In the genomic region with DNA sequence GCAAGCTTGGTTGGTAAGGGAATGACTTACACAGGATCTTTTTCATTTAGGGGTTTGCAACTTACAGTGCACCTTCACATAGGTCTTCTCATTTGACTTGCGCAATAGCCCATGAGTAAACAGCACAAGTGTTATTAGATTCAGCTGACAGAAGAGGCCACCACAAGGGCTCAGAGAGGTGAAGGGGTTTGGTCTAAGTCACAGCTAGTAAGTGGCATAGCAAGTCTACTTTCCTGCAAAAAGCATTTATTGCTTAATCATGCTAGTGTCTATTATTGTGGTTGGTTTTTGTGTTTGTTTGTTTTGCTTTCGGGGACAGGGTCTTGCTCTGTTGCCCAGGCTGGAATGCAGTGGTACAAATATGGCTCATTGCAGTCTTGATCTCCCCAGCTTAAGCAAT, we compare ENCODE assay signal across 15 cellular contexts.
DNase-seq lines count a peak whose midpoint lies in the region; ATAC-seq, FAIRE-seq and TF ChIP-seq lines count a peak whose summit lies in the region.
"Had no signal": no experiment of that assay in that cellular context is flagged by ENCODE, and none has a peak within 500 bp of the region (broad histone marks: within the 10 kb centered on the region; RNA-seq: fewer than 3 reads in every experiment).

No MANE protein-coding gene starts in this region.

- DNase-seq in G401 (ENCODE audit: low spot score), result peak; percentile 71
- peak; percentile 11 for DNase-seq in NCI-H2029 treated with DMSO at 0.1 percent for 48 hours (lab: John Stamatoyannopoulos, UW)
- peak; percentile 91 for DNase-seq in cerebellar cortex (ENCODE audit: low spot score)
- DNase-seq in pancreas, result no peak
- DNase-seq in NCI-H2196 (lab: John Stamatoyannopoulos, UW; ENCODE audit: unreplicated experiment), result no peak
- DNase-seq in BE2C, result no peak
- no peak for DNase-seq in iPS-NIHi11 (ENCODE audit: low spot score)
- DNase-seq: activated T-cell treated with anti-CD3 and anti-CD28 coated beads, Interleukin-2, amount 50 U/mL, for 1 hour; amygdala; CD8-positive, alpha-beta memory T cell; effector memory CD4-positive, alpha-beta T cell; heart left ventricle; mesendoderm; NCI-H2171 treated with DMSO at 0.1 percent for 48 hours had no signal

- whole genome bisulfite sequencing in pancreas, 2 donors, result 47 to 82% methylated on average over 2 of the region's 2 CpGs

- H3K27me3 ChIP-seq in pancreas (no peaks in the 10 kb centered on the region), BE2C (no peaks in the 10 kb centered on the region)
- H3K27me3 ChIP-seq: heart left ventricle had no signal

- H3K4me3 ChIP-seq in pancreas (no peak overlapping the region), BE2C (ENCODE audit: low read depth, low read length) (no peak overlapping the region)
- H3K4me3 ChIP-seq: heart left ventricle had no signal

- H3K9me3 ChIP-seq in pancreas (no peaks in the 10 kb centered on the region), BE2C (no peaks in the 10 kb centered on the region)

- intact Hi-C loops in pancreas (cut with DNase I), result no loop called here

- no peaks in the 10 kb centered on the region for H3K36me3 ChIP-seq in pancreas
- H3K36me3 ChIP-seq in BE2C, result no peaks in the 10 kb centered on the region
- H3K36me3 ChIP-seq: heart left ventricle had no signal

- in situ Hi-C loops in G401 (cut with HindIII; ENCODE audit: low sequenced_read_pairs), result no loop called here

- ATAC-seq in pancreas (peak; percentile 54 to 74 (median 60)), GM18517 (IDR thresholded peaks at IDR 0.05; ENCODE audit: unreplicated experiment) (no peak)
- ATAC-seq: heart left ventricle had no signal

- no peak for TF ChIP-seq CTCF in pancreas (IDR thresholded peaks at IDR 0.05)
- TF ChIP-seq CTCF in BE2C (IDR thresholded peaks at IDR 0.05; ENCODE audit: low read depth, low read length), result no peak

- H3K4me1 ChIP-seq in pancreas (peaks cover 3 to 16% (median 8%) of the 10 kb centered on the region in 3 donors), BE2C (no peaks in the 10 kb centered on the region)

- H3K27ac ChIP-seq in pancreas, result peak overlapping the region in 1 of 4 donors; percentile 75
- H3K27ac ChIP-seq: heart left ventricle had no signal

- no peak for FAIRE-seq in pancreas (lab: Jason Lieb, UNC)

Comparison
In these comparisons a context has a peak if more than half of its experiments do, and no peak if none do; other contexts are left out.
1. DNase-seq: peak in G401 (single experiment), NCI-H2029 treated with DMSO at 0.1 percent for 48 hours (single experiment) and cerebellar cortex (single experiment); none in pancreas (0 of 6), NCI-H2196 (single experiment), BE2C (single experiment) and iPS-NIHi11 (single experiment).